1 cellular context compared by ENCODE assay signal in genomic region chr1:229627003-229627402, GRCh38.
TF ChIP-seq lines count a peak whose summit lies in the region.

No MANE protein-coding gene starts in this region.

TF ChIP-seq in K562, 482 proteins besides CTCF, POLR2A, EP300 and RAD21 (continued from another document):
- TF ChIP-seq ARID3A (IDR thresholded peaks at IDR 0.05; ENCODE audit: borderline replicate concordance, low read depth, low read length) = no peak
